ENCODE assay signal across 37 cellular contexts in the genomic region with DNA sequence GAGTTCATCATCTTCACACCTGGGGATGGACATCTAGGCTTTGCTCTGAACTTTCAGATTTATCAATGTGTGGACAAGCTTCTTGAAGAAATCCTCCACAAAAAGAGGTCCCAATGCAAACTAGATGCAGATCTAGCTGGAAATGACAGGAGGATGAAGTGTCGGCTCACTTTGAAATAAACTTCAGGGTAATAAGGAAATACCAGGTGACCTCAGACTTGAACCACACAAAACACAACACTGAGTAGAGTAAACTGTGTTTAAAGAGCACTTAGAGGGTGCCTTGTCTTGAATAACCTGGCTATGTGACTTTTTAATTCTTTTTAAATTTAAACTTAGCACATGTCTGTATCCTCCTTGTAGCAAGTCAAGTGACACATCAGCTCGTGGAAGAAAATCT. TPM values are rescaled to one million over a fixed set of nuclear protein-coding genes. Genes with fewer than 3 reads are reported as not detected.
"Had no signal": no experiment of that assay in that cellular context is flagged by ENCODE, and none has a peak within 500 bp of the region (broad histone marks: within the 10 kb centered on the region; RNA-seq: fewer than 3 reads in every experiment).

No MANE protein-coding gene starts in this region.

- H3K4me3 Mint-ChIP-seq: activated CD4-positive, alpha-beta memory T cell treated with anti-CD3 and anti-CD28 coated beads for 36 hours; activated CD4-positive, alpha-beta T cell treated with anti-CD3 and anti-CD28 coated beads for 36 hours; activated CD4-positive, alpha-beta T cell treated with anti-CD3 and anti-CD28 coated beads, Interleukin-2, amount 10 ng/mL, durations not matched to agents 24 days and 14 days; activated CD8-positive, alpha-beta memory T cell treated with anti-CD3 and anti-CD28 coated beads, Interleukin-2, amount 10 ng/mL, durations not matched to agents 7 days and 5 days; activated CD8-positive, alpha-beta T cell treated with anti-CD3 and anti-CD28 coated beads, Interleukin-2, amount 10 ng/mL, durations not matched to agents 7 days and 5 days; activated naive CD4-positive, alpha-beta T cell treated with anti-CD3 and anti-CD28 coated beads for 36 hours; activated naive CD4-positive, alpha-beta T cell treated with anti-CD3 and anti-CD28 coated beads, Interleukin-2, amount 50 U/mL, for 24 hours; activated naive CD8-positive, alpha-beta T cell treated with anti-CD3 and anti-CD28 coated beads for 36 hours; activated naive CD8-positive, alpha-beta T cell treated with anti-CD3 and anti-CD28 coated beads, Interleukin-2, amount 50 U/mL, for 24 hours; activated T-helper 1 cell treated with anti-CD3 and anti-CD28 coated beads, Interleukin-12 subunit alpha, Interleukin-12 subunit beta, Interleukin-2, Interleukin-4 antibody, amounts not matched to agents 30 ng/mL and 10 ng/mL and 1 ng/mL, durations not matched to agents 14 hours and 24 hours and 36 hours; brain; dendritic cell treated with granulocyte-macrophage colony-stimulating factor and Interleukin-4, amounts not matched to agents 40 ng/mL and 50 ng/mL, for 4 days had no signal

- ATAC-seq: activated CD4-positive, alpha-beta T cell treated with anti-CD3 and anti-CD28 coated beads for 36 hours; activated CD8-positive, alpha-beta memory T cell treated with anti-CD3 and anti-CD28 coated beads, Interleukin-2, amount 10 ng/mL, durations not matched to agents 7 days and 5 days; activated CD8-positive, alpha-beta T cell treated with anti-CD3 and anti-CD28 coated beads, Interleukin-2, amount 10 ng/mL, durations not matched to agents 7 days and 5 days; activated naive CD8-positive, alpha-beta T cell treated with anti-CD3 and anti-CD28 coated beads, Interleukin-2, amount 50 U/mL, for 24 hours; foreskin keratinocyte; gastrocnemius medialis; heart left ventricle had no signal

- H3K4me1 Mint-ChIP-seq: activated CD4-positive, alpha-beta T cell treated with anti-CD3 and anti-CD28 coated beads for 36 hours; activated CD4-positive, alpha-beta T cell treated with anti-CD3 and anti-CD28 coated beads, Interleukin-2, amount 10 ng/mL, durations not matched to agents 24 days and 14 days; activated CD8-positive, alpha-beta memory T cell treated with anti-CD3 and anti-CD28 coated beads, Interleukin-2, amount 10 ng/mL, durations not matched to agents 7 days and 5 days; activated naive CD4-positive, alpha-beta T cell treated with anti-CD3 and anti-CD28 coated beads, Interleukin-2, amount 50 U/mL, for 24 hours; activated naive CD8-positive, alpha-beta T cell treated with anti-CD3 and anti-CD28 coated beads for 36 hours; activated naive CD8-positive, alpha-beta T cell treated with anti-CD3 and anti-CD28 coated beads, Interleukin-2, amount 50 U/mL, for 24 hours; brain had no signal

- H3K27me3 Mint-ChIP-seq: activated CD4-positive, alpha-beta T cell treated with anti-CD3 and anti-CD28 coated beads, Interleukin-2, amount 10 ng/mL, durations not matched to agents 24 days and 14 days; activated naive CD8-positive, alpha-beta T cell treated with anti-CD3 and anti-CD28 coated beads for 36 hours had no signal

- H3K9me3 Mint-ChIP-seq: activated CD4-positive, alpha-beta memory T cell treated with anti-CD3 and anti-CD28 coated beads for 36 hours; activated CD4-positive, alpha-beta T cell treated with anti-CD3 and anti-CD28 coated beads, Interleukin-2, amount 10 ng/mL, durations not matched to agents 24 days and 14 days; activated naive CD4-positive, alpha-beta T cell treated with anti-CD3 and anti-CD28 coated beads for 36 hours; activated naive CD4-positive, alpha-beta T cell treated with anti-CD3 and anti-CD28 coated beads, Interleukin-2, amount 50 U/mL, for 24 hours; activated naive CD8-positive, alpha-beta T cell treated with anti-CD3 and anti-CD28 coated beads for 36 hours; activated naive CD8-positive, alpha-beta T cell treated with anti-CD3 and anti-CD28 coated beads, Interleukin-2, amount 50 U/mL, for 24 hours; activated T-helper 1 cell treated with anti-CD3 and anti-CD28 coated beads, Interleukin-12 subunit alpha, Interleukin-12 subunit beta, Interleukin-2, Interleukin-4 antibody, amounts not matched to agents 30 ng/mL and 10 ng/mL and 1 ng/mL, durations not matched to agents 14 hours and 24 hours and 36 hours; activated T-helper 2 cell treated with anti-CD3 and anti-CD28 coated beads, Interferon-gamma antibody, Interleukin-2, Interleukin-4, amounts not matched to agents 10 μg/mL and 5 μg/mL and 100 μg/mL, durations not matched to agents 14 hours and 24 hours and 36 hours; dendritic cell treated with granulocyte-macrophage colony-stimulating factor and Interleukin-4, amounts not matched to agents 40 ng/mL and 50 ng/mL, for 4 days had no signal

- H3K36me3 ChIP-seq: adrenal gland, breast epithelium, cardiac muscle cell, esophagus muscularis mucosa, gastrocnemius medialis, heart left ventricle had no signal

- H3K27ac Mint-ChIP-seq: activated CD4-positive, alpha-beta memory T cell treated with anti-CD3 and anti-CD28 coated beads for 36 hours; activated CD4-positive, alpha-beta T cell treated with anti-CD3 and anti-CD28 coated beads for 36 hours; activated CD4-positive, alpha-beta T cell treated with anti-CD3 and anti-CD28 coated beads, Interleukin-2, amount 10 ng/mL, durations not matched to agents 24 days and 14 days; activated CD8-positive, alpha-beta memory T cell treated with anti-CD3 and anti-CD28 coated beads, Interleukin-2, amount 10 ng/mL, durations not matched to agents 7 days and 5 days; activated CD8-positive, alpha-beta T cell treated with anti-CD3 and anti-CD28 coated beads, Interleukin-2, amount 10 ng/mL, durations not matched to agents 7 days and 5 days; activated naive CD4-positive, alpha-beta T cell treated with anti-CD3 and anti-CD28 coated beads for 36 hours; activated naive CD4-positive, alpha-beta T cell treated with anti-CD3 and anti-CD28 coated beads, Interleukin-2, amount 50 U/mL, for 24 hours; activated naive CD8-positive, alpha-beta T cell treated with anti-CD3 and anti-CD28 coated beads for 36 hours; activated naive CD8-positive, alpha-beta T cell treated with anti-CD3 and anti-CD28 coated beads, Interleukin-2, amount 50 U/mL, for 24 hours; activated T-helper 1 cell treated with anti-CD3 and anti-CD28 coated beads, Interleukin-12 subunit alpha, Interleukin-12 subunit beta, Interleukin-2, Interleukin-4 antibody, amounts not matched to agents 30 ng/mL and 10 ng/mL and 1 ng/mL, durations not matched to agents 14 hours and 24 hours and 36 hours; activated T-helper 2 cell treated with anti-CD3 and anti-CD28 coated beads, Interferon-gamma antibody, Interleukin-2, Interleukin-4, amounts not matched to agents 10 μg/mL and 5 μg/mL and 100 μg/mL, durations not matched to agents 14 hours and 24 hours and 36 hours; brain; dendritic cell treated with granulocyte-macrophage colony-stimulating factor and Interleukin-4, amounts not matched to agents 40 ng/mL and 50 ng/mL, for 4 days had no signal

- H3K4me1 ChIP-seq: adrenal gland, breast epithelium, esophagus muscularis mucosa, foreskin keratinocyte, gastrocnemius medialis, heart left ventricle had no signal

- H3K27ac ChIP-seq: breast epithelium, cardiac muscle cell, dorsolateral prefrontal cortex, esophagus muscularis mucosa, foreskin keratinocyte, gastrocnemius medialis, heart left ventricle had no signal

- DNase-seq: activated CD4-positive, alpha-beta memory T cell treated with anti-CD3 and anti-CD28 coated beads for 36 hours; activated CD4-positive, alpha-beta T cell treated with anti-CD3 and anti-CD28 coated beads for 36 hours; activated CD4-positive, alpha-beta T cell treated with anti-CD3 and anti-CD28 coated beads, Interleukin-2, amount 10 ng/mL, durations not matched to agents 24 days and 14 days; activated CD4-positive, CD25-positive, alpha-beta regulatory T cell; activated CD4-positive, CD25-positive, alpha-beta regulatory T cell treated with anti-CD3 and anti-CD28 coated beads, Interleukin-2, amount 50 U/mL, for 72 hours; activated CD8-positive, alpha-beta memory T cell treated with anti-CD3 and anti-CD28 coated beads, Interleukin-2, amount 10 ng/mL, durations not matched to agents 7 days and 5 days; activated CD8-positive, alpha-beta memory T cell treated with anti-CD3 and anti-CD28 coated beads, Interleukin-2, amount 50 U/mL, for 4 hours; activated CD8-positive, alpha-beta T cell treated with anti-CD3 and anti-CD28 coated beads, Interleukin-2, amount 10 ng/mL, durations not matched to agents 7 days and 5 days; activated effector memory CD4-positive, alpha-beta T cell treated with anti-CD3 and anti-CD28 coated beads, Interleukin-2, amount 50 U/mL, for 16 hours; activated naive CD4-positive, alpha-beta T cell treated with anti-CD3 and anti-CD28 coated beads for 36 hours; activated naive CD8-positive, alpha-beta T cell treated with anti-CD3 and anti-CD28 coated beads for 36 hours; activated naive CD8-positive, alpha-beta T cell treated with anti-CD3 and anti-CD28 coated beads, Interleukin-2, amount 50 U/mL, for 24 hours; activated T-cell treated with anti-CD3 and anti-CD28 coated beads, Interleukin-2, amount 50 U/mL, for 1 hour; activated T-cell treated with anti-CD3 and anti-CD28 coated beads, Interleukin-2, amount 50 U/mL, for 48 hours; adrenal gland; amygdala; aorta; central memory CD4-positive, alpha-beta T cell; dorsolateral prefrontal cortex; effector memory CD4-positive, alpha-beta T cell; erythroblast; foreskin keratinocyte; gastrocnemius medialis; glutamatergic neuron; heart left ventricle; T-helper 2 cell had no signal

- H3K4me3 ChIP-seq: adrenal gland, breast epithelium, cardiac muscle cell, coronary artery, dorsolateral prefrontal cortex, esophagus muscularis mucosa, gastrocnemius medialis, heart left ventricle had no signal

- H3K9me3 ChIP-seq: adrenal gland, breast epithelium, esophagus muscularis mucosa, gastrocnemius medialis had no signal

- H3K27me3 ChIP-seq: adrenal gland, breast epithelium, cardiac muscle cell, dorsolateral prefrontal cortex, esophagus muscularis mucosa, gastrocnemius medialis had no signal

- H3K36me3 Mint-ChIP-seq: activated CD4-positive, alpha-beta memory T cell treated with anti-CD3 and anti-CD28 coated beads for 36 hours; activated CD8-positive, alpha-beta memory T cell treated with anti-CD3 and anti-CD28 coated beads, Interleukin-2, amount 10 ng/mL, durations not matched to agents 7 days and 5 days; activated naive CD4-positive, alpha-beta T cell treated with anti-CD3 and anti-CD28 coated beads, Interleukin-2, amount 50 U/mL, for 24 hours; activated naive CD8-positive, alpha-beta T cell treated with anti-CD3 and anti-CD28 coated beads for 36 hours; brain had no signal

RNA-seq across cellular contexts. Expression of gene TEKT3, which starts 27.2 kb away (rescaled TPM):
- total RNA-seq: activated CD4-positive, alpha-beta T cell treated with anti-CD3 and anti-CD28 coated beads for 36 hours; activated CD4-positive, alpha-beta T cell treated with anti-CD3 and anti-CD28 coated beads, Interleukin-2, amount 10 ng/mL, durations not matched to agents 24 days and 14 days; activated CD8-positive, alpha-beta memory T cell treated with anti-CD3 and anti-CD28 coated beads for 36 hours; activated CD8-positive, alpha-beta memory T cell treated with anti-CD3 and anti-CD28 coated beads, Interleukin-2, amount 10 ng/mL, durations not matched to agents 7 days and 5 days; activated CD8-positive, alpha-beta T cell treated with anti-CD3 and anti-CD28 coated beads, Interleukin-2, amount 10 ng/mL, durations not matched to agents 7 days and 5 days; activated naive CD4-positive, alpha-beta T cell treated with anti-CD3 and anti-CD28 coated beads for 36 hours; activated naive CD8-positive, alpha-beta T cell treated with anti-CD3 and anti-CD28 coated beads for 36 hours; activated T-helper 1 cell treated with anti-CD3 and anti-CD28 coated beads, Interleukin-12 subunit alpha, Interleukin-12 subunit beta, Interleukin-2, Interleukin-4 antibody, amounts not matched to agents 30 ng/mL and 10 ng/mL and 1 ng/mL, durations not matched to agents 14 hours and 24 hours and 36 hours; activated T-helper 2 cell treated with anti-CD3 and anti-CD28 coated beads, Interferon-gamma antibody, Interleukin-2, Interleukin-4, amounts not matched to agents 10 μg/mL and 5 μg/mL and 100 μg/mL, durations not matched to agents 14 hours and 24 hours and 36 hours; esophagus muscularis mucosa; foreskin keratinocyte; gastrocnemius medialis; T-helper 1 cell treated with Interleukin-12 subunit alpha and Interleukin-12 subunit beta and Interleukin-4 antibody, amounts not matched to agents 30 ng/mL and 1 ng/mL, for 36 hours had no signal
- polyA plus RNA-seq: cardiac muscle cell, foreskin keratinocyte had no signal
